ENCODE assay signal across 8 cellular contexts in genomic region chr9:94922098-94922607, GRCh38.
DNase-seq lines count a peak whose midpoint lies in the region; ATAC-seq and TF ChIP-seq lines count a peak whose summit lies in the region.

No MANE protein-coding gene starts in this region.

- H2AK5ac ChIP-seq in mesendoderm (ENCODE audit: low read length), result peak overlapping the region; percentile 35

- H3K27me3 ChIP-seq in cardiac muscle cell, result no peaks in the 10 kb centered on the region
- H3K27me3 ChIP-seq in mesendoderm (ENCODE audit: insufficient read depth, low read length, poor library complexity), result no peaks in the 10 kb centered on the region
- H3K27me3 ChIP-seq in aorta (ENCODE audit: control insufficient read depth in 1 of 2, insufficient read depth in 2 of 2, low read length in 1 of 2), result no peaks in the 10 kb centered on the region

- H3K9me3 ChIP-seq in cardiac muscle cell (ENCODE audit: low read depth) (no peaks in the 10 kb centered on the region), aorta (ENCODE audit: control insufficient read depth, low read length) (no peaks in the 10 kb centered on the region)

- H3K36me3 Mint-ChIP-seq in activated CD4-positive, alpha-beta memory T cell treated with anti-CD3 and anti-CD28 coated beads, Interleukin-2, amount 10 ng/mL, durations not matched to agents 7 days and 5 days (ENCODE audit: low read depth), result no peaks in the 10 kb centered on the region

- no peak overlapping the region for H3K9ac ChIP-seq in mesendoderm (ENCODE audit: low read length)

- intact Hi-C loops in Right ventricle myocardium inferior (cut with DNase I), result no loop called here
- intact Hi-C loops in aorta (cut with DNase I), result loop anchor here in 1 of 2 donors (5.0 kb wide), 1 partner anchor 75 kb away; no protein-coding TSS in a partner anchor

- no peaks in the 10 kb centered on the region for H3K79me1 ChIP-seq in mesendoderm (ENCODE audit: low read length)

- no peak overlapping the region for H3K23ac ChIP-seq in mesendoderm (ENCODE audit: low read length)

- POLR2A ChIA-PET in activated CD4-positive, alpha-beta memory T cell treated with anti-CD3 and anti-CD28 coated beads, Interleukin-2, amount 10 ng/mL, durations not matched to agents 7 days and 5 days (lab: Charles Lee), result no interaction called here

- no peak overlapping the region for H3K4me3 ChIP-seq in cardiac muscle cell
- H3K4me3 ChIP-seq in mesendoderm (ENCODE audit: low read length), result no peak overlapping the region
- H3K4me3 ChIP-seq in aorta (ENCODE audit: low read length in 2 of 2), result no peak overlapping the region

- H4K8ac ChIP-seq in mesendoderm (ENCODE audit: low read depth, low read length), result no peak overlapping the region

- no peak overlapping the region for H2BK15ac ChIP-seq in mesendoderm (replicated peaks; ENCODE audit: low read depth)

- ATAC-seq in Right ventricle myocardium inferior (no peak), aorta (ENCODE audit: low FRiP score) (peak; percentile 53), HG02759 (IDR thresholded peaks at IDR 0.05; ENCODE audit: unreplicated experiment) (no peak), GM19328 (IDR thresholded peaks at IDR 0.05; ENCODE audit: unreplicated experiment) (no peak)

- no peaks in the 10 kb centered on the region for H3K9me3 Mint-ChIP-seq in activated CD4-positive, alpha-beta memory T cell treated with anti-CD3 and anti-CD28 coated beads, Interleukin-2, amount 10 ng/mL, durations not matched to agents 7 days and 5 days

- TF ChIP-seq CTCF in cardiac muscle cell (IDR thresholded peaks at IDR 0.05; ENCODE audit: low read depth, low read length), result no peak

- no peaks in the 10 kb centered on the region for H3K79me2 ChIP-seq in mesendoderm (ENCODE audit: control insufficient read depth, insufficient read depth, low read length)

- peaks cover 84% of the 10 kb centered on the region for H3K4me1 ChIP-seq in cardiac muscle cell (ENCODE audit: low read depth)
- H3K4me1 ChIP-seq in mesendoderm (ENCODE audit: control insufficient read depth, low read depth, low read length), result peaks cover 12% of the 10 kb centered on the region
- H3K4me1 ChIP-seq in aorta (ENCODE audit: control insufficient read depth in 1 of 2, insufficient read depth in 2 of 2, low read length in 2 of 2), result peaks cover 13% of the 10 kb centered on the region in 2 donors

- no peak overlapping the region for H3K27ac Mint-ChIP-seq in activated CD4-positive, alpha-beta memory T cell treated with anti-CD3 and anti-CD28 coated beads, Interleukin-2, amount 10 ng/mL, durations not matched to agents 7 days and 5 days

- CTCF ChIA-PET in activated CD4-positive, alpha-beta memory T cell treated with anti-CD3 and anti-CD28 coated beads, Interleukin-2, amount 10 ng/mL, durations not matched to agents 7 days and 5 days (lab: Charles Lee), result no interaction called here

- peak overlapping the region; percentile 86 for H3K27ac ChIP-seq in cardiac muscle cell
- H3K27ac ChIP-seq in cingulate gyrus (ENCODE audit: low read depth, low read length), result peak overlapping the region; percentile 83
- no peak overlapping the region for H3K27ac ChIP-seq in mesendoderm (ENCODE audit: low read depth, low read length)
- H3K27ac ChIP-seq in aorta (ENCODE audit: low read depth in 1 of 2, low read length in 2 of 2), result peak overlapping the region; percentile 100

- no peaks in the 10 kb centered on the region for H3K36me3 ChIP-seq in cardiac muscle cell
- no peaks in the 10 kb centered on the region for H3K36me3 ChIP-seq in mesendoderm (ENCODE audit: control insufficient read depth, insufficient read depth, low read length)
- no peaks in the 10 kb centered on the region for H3K36me3 ChIP-seq in aorta (ENCODE audit: control insufficient read depth in 1 of 2, insufficient read depth in 2 of 2, low read length in 1 of 2)

- no peak overlapping the region for H4K5ac ChIP-seq in mesendoderm (ENCODE audit: low read length)

- H3K4me1 Mint-ChIP-seq in activated CD4-positive, alpha-beta memory T cell treated with anti-CD3 and anti-CD28 coated beads, Interleukin-2, amount 10 ng/mL, durations not matched to agents 7 days and 5 days, result no peaks in the 10 kb centered on the region

- H2BK5ac ChIP-seq in mesendoderm (ENCODE audit: low read length), result no peak overlapping the region

- peak in 1 of 2 donors; percentile 96 for DNase-seq in cardiac muscle cell (ENCODE audit: low read depth in 1 of 2, low spot score in 1 of 2)
- DNase-seq in Right ventricle myocardium inferior (ENCODE audit: missing footprints), result no peak
- DNase-seq in mesendoderm, result no peak
- DNase-seq in aorta, result peak; percentile 87
- no peak for DNase-seq in activated CD4-positive, alpha-beta memory T cell treated with anti-CD3 and anti-CD28 coated beads, Interleukin-2, amount 10 ng/mL, durations not matched to agents 7 days and 5 days

- WGBS in mesendoderm (ENCODE audit: extremely low coverage, insufficient coverage, low lambda C conversion rate), result no CpG with 5 or more reads among the region's 10 CpGs
- WGBS in aorta, 2 donors, result 3 to 5% methylated on average over 10 of the region's 10 CpGs

- H3K56ac ChIP-seq in mesendoderm (ENCODE audit: low read length), result peak overlapping the region; percentile 26

- H3K4me3 Mint-ChIP-seq in activated CD4-positive, alpha-beta memory T cell treated with anti-CD3 and anti-CD28 coated beads, Interleukin-2, amount 10 ng/mL, durations not matched to agents 7 days and 5 days, result no peak overlapping the region

- H2BK120ac ChIP-seq in mesendoderm (ENCODE audit: low read depth, low read length), result no peak overlapping the region

- no peak overlapping the region for H3K4me2 ChIP-seq in mesendoderm (ENCODE audit: low read length)

- H3K4ac ChIP-seq in mesendoderm (ENCODE audit: low read depth, low read length), result no peak overlapping the region

- H3K18ac ChIP-seq in mesendoderm (ENCODE audit: low read length), result no peak overlapping the region

- no peaks in the 10 kb centered on the region for H3K27me3 Mint-ChIP-seq in activated CD4-positive, alpha-beta memory T cell treated with anti-CD3 and anti-CD28 coated beads, Interleukin-2, amount 10 ng/mL, durations not matched to agents 7 days and 5 days

Comparison
In these comparisons a context has a peak if more than half of its experiments do, and no peak if none do; other contexts are left out.
1. DNase-seq: peak in aorta (2 of 2); none in Right ventricle myocardium inferior (single experiment), mesendoderm (single experiment) and activated CD4-positive, alpha-beta memory T cell treated with anti-CD3 and anti-CD28 coated beads, Interleukin-2, amount 10 ng/mL, durations not matched to agents 7 days and 5 days (single experiment).